24 cellular contexts compared by ENCODE assay signal in genomic region chr12:90305379-90305778, GRCh38.
DNase-seq lines count a peak whose midpoint lies in the region; ATAC-seq and TF ChIP-seq lines count a peak whose summit lies in the region.
"Had no signal": no experiment of that assay in that cellular context is flagged by ENCODE, and none has a peak within 500 bp of the region (broad histone marks: within the 10 kb centered on the region; RNA-seq: fewer than 3 reads in every experiment).

No MANE protein-coding gene starts in this region.

- H3K27me3 ChIP-seq in HCT116 (ENCODE audit: insufficient read depth, low read length): no peaks in the 10 kb centered on the region
- H3K27me3 ChIP-seq in stomach: no peaks in the 10 kb centered on the region
- H3K27me3 ChIP-seq: pancreas, right lobe of liver, tibial artery had no signal

- POLR2A ChIA-PET in HCT116 (lab: Charles Lee): interaction anchor here (0.6 kb wide), 1 partner anchor 579 kb away, joined by 3 read pairs; no protein-coding TSS in a partner anchor

- H3K27ac ChIP-seq in HCT116 (ENCODE audit: low read depth, low read length): no peak overlapping the region
- peak overlapping the region; percentile 43 for H3K27ac ChIP-seq in VCaP
- no peak overlapping the region for H3K27ac ChIP-seq in stomach
- H3K27ac ChIP-seq: C4-2B, pancreas, right lobe of liver, tibial artery had no signal

- H4K20me1 ChIP-seq in HCT116 (ENCODE audit: insufficient read depth): no peaks in the 10 kb centered on the region

- H2AFZ ChIP-seq in HCT116 (ENCODE audit: low read depth, low read length, poor library complexity, severe bottlenecking): peak overlapping the region; percentile 93

- no TSS peak for BruUV-seq in HCT116 (replicated peaks; lab: Mats Ljungman, UMichigan)

- intact Hi-C loops in HCT116 (cut with micrococcal nuclease): no loop called here
- intact Hi-C loops in stomach (cut with DNase I; ENCODE audit: low total_unique reads): no loop called here

- ATAC-seq in HCT116: peak; percentile 63
- ATAC-seq: HepG2; left colon; naive thymus-derived CD8-positive, alpha-beta T cell; right lobe of liver had no signal

- H3K9ac ChIP-seq in HCT116 (ENCODE audit: low read length): no peak overlapping the region

- TF ChIP-seq RAD21 in HCT116 (IDR thresholded peaks at IDR 0.05; ENCODE audit: low read depth): no peak

- peak overlapping the region; percentile 65 for H3K4me2 ChIP-seq in HCT116 (ENCODE audit: low read length)

- H3K9me3 ChIP-seq in HCT116 (ENCODE audit: control insufficient read depth in 1 of 2, insufficient read depth in 1 of 2, low read depth in 1 of 2, low read length in 2 of 2) (no peaks in the 10 kb centered on the region), stomach (no peaks in the 10 kb centered on the region)
- H3K9me3 ChIP-seq: pancreas, right lobe of liver, tibial artery had no signal

- RAD21 ChIA-PET in HCT116 (lab: Charles Lee; ENCODE audit: low non-redundant PET in 1 of 2, low total read pairs in 2 of 2, uncharacterized antibody in 2 of 2, unreplicated experiment in 2 of 2): no interaction called here

- TF ChIP-seq CTCF in HCT116 (IDR thresholded peaks at IDR 0.05 in 2 of 3, conservative IDR thresholded peaks at IDR 0.05 in 1 of 3; ENCODE audit: borderline replicate concordance in 1 of 3, insufficient read depth in 1 of 3, low read depth in 2 of 3, low read length in 2 of 3) (no peak), VCaP (conservative IDR thresholded peaks at IDR 0.05) (no peak), stomach (IDR thresholded peaks at IDR 0.05) (no peak)

- H3K79me2 ChIP-seq in HCT116 (ENCODE audit: insufficient read depth, low read length): no peaks in the 10 kb centered on the region

- H3K36me3 ChIP-seq in HCT116 (ENCODE audit: control insufficient read depth in 1 of 2, insufficient read depth in 2 of 2, low read length in 2 of 2) (no peaks in the 10 kb centered on the region), stomach (no peaks in the 10 kb centered on the region)
- H3K36me3 ChIP-seq: pancreas, right lobe of liver, tibial artery had no signal

- TF ChIP-seq EP300 in stomach (IDR thresholded peaks at IDR 0.05): no peak

- no peak for TF ChIP-seq POLR2A in HCT116 (IDR thresholded peaks at IDR 0.05; ENCODE audit: borderline replicate concordance, extremely low read depth, insufficient read depth, insufficient read length)
- TF ChIP-seq POLR2A in stomach (IDR thresholded peaks at IDR 0.05): no peak

- 41 to 54% (median 50%) methylated on average over 3 of the region's 3 CpGs for WGBS in stomach, 5 donors

- H3K4me1 ChIP-seq in HCT116 (ENCODE audit: control insufficient read depth in 1 of 2, insufficient read depth in 2 of 2, low read length in 2 of 2): peaks cover 8 to 11% of the 10 kb centered on the region in 2 experiments; a peak in 3 of 4 replicates
- H3K4me1 ChIP-seq in stomach: no peaks in the 10 kb centered on the region
- H3K4me1 ChIP-seq: pancreas, right lobe of liver, tibial artery had no signal

- DNase-seq in HCT116 (ENCODE audit: low read depth, low spot score) (peak; percentile 6), iPS-NIHi7 (ENCODE audit: extremely low spot score) (peak; percentile 18), renal cortical epithelial cell (ENCODE audit: low read depth) (peak; percentile 13), 8988T (no peak), retina (no peak), stomach (no peak)
- DNase-seq in activated naive CD4-positive, alpha-beta T cell treated with anti-CD3 and anti-CD28 coated beads, Interleukin-2, amount 50 U/mL, for 16 hours: no peak
- DNase-seq: activated CD4-positive, alpha-beta T cell treated with anti-CD3 and anti-CD28 coated beads, Interleukin-2, amount 10 ng/mL, durations not matched to agents 24 days and 14 days; activated naive CD4-positive, alpha-beta T cell treated with anti-CD3 and anti-CD28 coated beads, Interleukin-2, amount 10 ng/mL, durations not matched to agents 7 days and 5 days; cortex of kidney; left colon; midbrain; naive thymus-derived CD8-positive, alpha-beta T cell; NCI-H1105 treated with DMSO at 0.1 percent for 48 hours; NCI-H2029 treated with DMSO at 0.1 percent for 48 hours; NCI-H345; pancreas; right lobe of liver; Right ventricle myocardium superior; stimulated activated CD4-positive, alpha-beta T cell treated with anti-CD3 and anti-CD28 coated beads, Interleukin-15, amount 100 ng/mL, for 24 hours; tibial artery had no signal

- CTCF ChIA-PET in HCT116 (lab: Charles Lee): no interaction called here

- no peak overlapping the region for H3K4me3 ChIP-seq in HCT116 (replicated peaks in 1 of 2; ENCODE audit: low read depth in 1 of 2, low read length in 2 of 2)
- no peak overlapping the region for H3K4me3 ChIP-seq in stomach
- H3K4me3 ChIP-seq: pancreas, right lobe of liver, tibial artery had no signal

- no peaks in the 10 kb centered on the region for H3K9me2 ChIP-seq in HCT116 (ENCODE audit: insufficient read depth)

TF ChIP-seq in HCT116, 20 proteins besides CTCF, POLR2A, EP300 and RAD21:
- TF ChIP-seq YY1 (IDR thresholded peaks at IDR 0.05; ENCODE audit: extremely low read depth, insufficient replicate concordance, low read depth, low read length) (peak; percentile 79), ZBTB33 (IDR thresholded peaks at IDR 0.05; ENCODE audit: extremely low read depth, insufficient replicate concordance, low read length) (no peak)

Comparison
In these comparisons a context has a peak if more than half of its experiments do, and no peak if none do; other contexts are left out.
1. DNase-seq: peak in HCT116 (single experiment), iPS-NIHi7 (single experiment) and renal cortical epithelial cell (single experiment); none in 8988T (single experiment), retina (single experiment), activated naive CD4-positive, alpha-beta T cell treated with anti-CD3 and anti-CD28 coated beads, Interleukin-2, amount 50 U/mL, for 16 hours (single experiment) and stomach (single experiment).